Comparison of ENCODE assay signal across 8 cellular contexts in the genomic region with DNA sequence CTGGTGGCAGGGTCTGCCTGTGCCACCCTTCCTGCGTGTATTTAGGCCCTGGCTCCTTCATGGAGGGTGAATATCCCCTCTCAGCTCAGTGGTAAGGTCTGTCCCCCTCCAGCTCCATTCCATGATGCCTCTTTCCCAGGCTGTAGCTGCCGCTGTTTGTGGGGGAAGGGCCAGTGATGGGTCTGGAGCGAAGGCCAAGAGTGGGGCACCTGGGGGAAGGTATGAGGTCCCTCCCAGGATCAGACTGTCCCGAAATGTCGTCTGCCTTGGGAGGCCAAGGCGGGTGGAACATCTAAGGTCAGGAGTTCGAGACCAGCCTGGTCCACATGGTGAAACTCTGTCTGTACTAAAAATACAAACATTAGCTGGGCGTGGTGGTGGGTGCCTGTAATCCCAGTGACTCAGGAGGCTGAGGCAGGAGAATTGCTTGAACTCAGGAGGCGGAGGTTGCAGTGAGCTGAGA. TPM values are rescaled to one million over a fixed set of nuclear protein-coding genes. Genes with fewer than 3 reads are reported as not detected.
A peak's percentile ranks its signal among the peaks of the same experiment; 100 is the strongest.
DNase-seq lines count a peak whose midpoint lies in the region; ATAC-seq, FAIRE-seq and TF ChIP-seq lines count a peak whose summit lies in the region.

No MANE protein-coding gene starts in this region.

- no peak overlapping the region for H3K18ac ChIP-seq in IMR-90 (ENCODE audit: low read depth, low read length)

- H2AK9ac ChIP-seq in IMR-90 (replicated peaks; ENCODE audit: low read depth, low read length, poor library complexity): peak overlapping the region; percentile 100

- POLR2A ChIA-PET in A549 (lab: Yijun Ruan, JAX): interaction anchor here (0.7 to 5.1 kb wide), 6 partner anchors 9 to 25 kb away, joined by 3 to 52 read pairs (median 12); a partner anchor contains a TSS
- POLR2A ChIA-PET in IMR-90 (lab: Charles Lee; ENCODE audit: unreplicated experiment): interaction anchor here (0.9 to 1.9 kb wide), 4 partner anchors 9 to 15 kb away, joined by 3 to 6 read pairs (median 5); a partner anchor contains a TSS

- TF ChIP-seq POLR2A in A549 (IDR thresholded peaks at IDR 0.05; ENCODE audit: low read length) (no peak), IMR-90 (IDR thresholded peaks at IDR 0.05; ENCODE audit: low read depth, low read length) (no peak)

- H2BK5ac ChIP-seq in IMR-90 (ENCODE audit: low read depth, low read length, poor library complexity, severe bottlenecking): peak overlapping the region; percentile 93

- H2AK5ac ChIP-seq in IMR-90 (ENCODE audit: low read depth, low read length): peak overlapping the region; percentile 94

- H3K79me1 ChIP-seq in IMR-90 (ENCODE audit: low read depth in 1 of 2, low read length in 2 of 2): peaks cover 15 to 58% of the 10 kb centered on the region in 2 experiments

- H2BK20ac ChIP-seq in IMR-90 (ENCODE audit: low read depth, low read length): no peak overlapping the region

- dilution Hi-C loops in IMR-90 (cut with HindIII; ENCODE audit: low sequenced_read_pairs, unreplicated experiment): no loop called here

- intact Hi-C loops in IMR-90 (cut with micrococcal nuclease): no loop called here

- peaks cover 21% of the 10 kb centered on the region for H3K9me1 ChIP-seq in IMR-90 (ENCODE audit: insufficient read depth, low read length)

- WGBS in A549 (ENCODE audit: missing lambda C conversion rate): 3% methylated on average over 8 of the region's 9 CpGs
- WGBS in IMR-90 (ENCODE audit: extremely low coverage in 2 of 2, insufficient read length in 1 of 2), 2 experiments: 20% methylated on average over 2 of the region's 9 CpGs; no CpG with 5 or more reads in 1 of the 2 experiments

- H3K4me3 ChIP-seq in A549: peak overlapping the region; percentile 86
- H3K4me3 ChIP-seq in IMR-90 (ENCODE audit: insufficient read depth, low read depth, low read length): peak overlapping the region; percentile 84
- H3K4me3 ChIP-seq in cardiac fibroblast (replicated peaks in 1 of 2; ENCODE audit: low read depth in 2 of 2, low read length in 2 of 2): peak overlapping the region; percentile 76 to 78
- peak overlapping the region; percentile 63 for H3K4me3 ChIP-seq in mucosa of stomach (ENCODE audit: low read length)

- no peak overlapping the region for H2AFZ ChIP-seq in IMR-90 (replicated peaks; ENCODE audit: low read length, poor library complexity)

- H3K23ac ChIP-seq in IMR-90 (ENCODE audit: low read depth, low read length): peak overlapping the region; percentile 96

- peak overlapping the region; percentile 94 for H3K9ac ChIP-seq in IMR-90 (ENCODE audit: low read depth, low read length)
- H3K9ac ChIP-seq in mucosa of stomach (ENCODE audit: low read length): peak overlapping the region; percentile 90

- TF ChIP-seq RAD21 in A549 (conservative IDR thresholded peaks at IDR 0.05 in 1 of 2, IDR thresholded peaks at IDR 0.05 in 1 of 2) (no peak), IMR-90 (IDR thresholded peaks at IDR 0.05; ENCODE audit: low read length) (no peak)

- no peak for TF ChIP-seq EP300 in A549 (IDR thresholded peaks at IDR 0.05)

- no peak for FAIRE-seq in A549 (lab: Jason Lieb, UNC)

- H2BK120ac ChIP-seq in IMR-90 (ENCODE audit: low read depth, low read length): peak overlapping the region; percentile 51; the same call in 1 of the 2 replicates

- peaks cover 67% of the 10 kb centered on the region for H4K20me1 ChIP-seq in IMR-90 (ENCODE audit: insufficient read depth, low read length)

- 0 out of 2 replicates have a peak overlapping the region, but pooled peaks have one; percentile 33 for H4K5ac ChIP-seq in IMR-90 (ENCODE audit: low read depth, low read length)

- peak overlapping the region in 1 of 2 experiments; percentile 14; a peak in 1 of 4 replicates for H4K8ac ChIP-seq in IMR-90 (ENCODE audit: low read depth in 2 of 2, low read length in 2 of 2)

- peak overlapping the region; percentile 34; the same call in 1 of the 3 replicates for H2BK15ac ChIP-seq in IMR-90 (ENCODE audit: low read depth, low read length)

- peaks cover 64% of the 10 kb centered on the region for H3K4me1 ChIP-seq in A549
- H3K4me1 ChIP-seq in IMR-90 (ENCODE audit: control insufficient read depth, insufficient read depth, low read length): peaks cover 41% of the 10 kb centered on the region
- peaks cover 74% of the 10 kb centered on the region for H3K4me1 ChIP-seq in mucosa of stomach (ENCODE audit: control insufficient read depth, insufficient read depth, low read length)

- in situ Hi-C loops in IMR-90 (cut with MboI; ENCODE audit: low sequenced_read_pairs): no loop called here

- peak overlapping the region; percentile 32; the same call in 1 of the 2 replicates for H3K56ac ChIP-seq in IMR-90 (ENCODE audit: extremely low read depth, insufficient read depth, low read length)

- H3K27ac ChIP-seq in A549 (peak overlapping the region; percentile 98 to 100), IMR-90 (ENCODE audit: insufficient read depth, low read length) (peak overlapping the region; percentile 93)

- peak overlapping the region; percentile 98 for H3K4ac ChIP-seq in IMR-90 (ENCODE audit: low read depth, low read length)

- peak overlapping the region; percentile 99 for H3K14ac ChIP-seq in IMR-90 (replicated peaks; ENCODE audit: low read depth, low read length)

- H3K27me3 ChIP-seq in IMR-90 (ENCODE audit: control insufficient read depth, insufficient read depth, low read length) (no peaks in the 10 kb centered on the region), mucosa of stomach (ENCODE audit: control insufficient read depth, insufficient read depth, low read length) (peaks cover 11% of the 10 kb centered on the region)

- BruUV-seq in IMR-90 (replicated peaks; lab: Mats Ljungman, UMichigan): no TSS peak

- H4K91ac ChIP-seq in IMR-90 (ENCODE audit: insufficient read depth, low read depth, low read length): peak overlapping the region; percentile 77; the same call in 1 of the 2 replicates

- CTCF ChIA-PET in A549 (lab: Yijun Ruan, JAX): interaction anchor here (0.8 to 2.4 kb wide), 4 partner anchors 9 to 18 kb away, joined by 3 to 10 read pairs (median 6); a partner anchor contains a TSS
- CTCF ChIA-PET in IMR-90 (lab: Yijun Ruan, JAX): interaction anchor here (0.8 kb wide), 1 partner anchor 51 kb away, joined by 3 read pairs; no protein-coding TSS in a partner anchor

- DNase-seq in A549 (ENCODE audit: low read depth in 1 of 2, low spot score in 1 of 2) (peak in 1 of 2 experiments; percentile 75), IMR-90 (no peak), cardiac fibroblast (ENCODE audit: low read depth in 2 of 2) (peak in 1 of 2 donors; percentile 58), NCI-H187 (lab: John Stamatoyannopoulos, UW) (no peak), medulla oblongata (ENCODE audit: extremely low spot score) (no peak), NCI-H2227 (lab: John Stamatoyannopoulos, UW; ENCODE audit: unreplicated experiment) (no peak)

- TF ChIP-seq CTCF in A549 (IDR thresholded peaks at IDR 0.05) (no peak), IMR-90 (conservative IDR thresholded peaks at IDR 0.05; ENCODE audit: low read depth, low read length) (no peak), cardiac fibroblast (IDR thresholded peaks at IDR 0.05; ENCODE audit: low read depth, low read length) (no peak)

- no peaks in the 10 kb centered on the region for H3K9me3 ChIP-seq in A549
- H3K9me3 ChIP-seq in IMR-90 (ENCODE audit: control insufficient read depth, insufficient read depth, low read length): no peaks in the 10 kb centered on the region
- H3K9me3 ChIP-seq in mucosa of stomach (ENCODE audit: control insufficient read depth, low read length): no peaks in the 10 kb centered on the region

- ATAC-seq in A549: peak in 1 of 2 experiments; percentile 0; a peak in 3 of 6 replicates
- no peak for ATAC-seq in IMR-90 (ENCODE audit: low read depth)
- no peak for ATAC-seq in GM19455 (IDR thresholded peaks at IDR 0.05; ENCODE audit: unreplicated experiment)

- H3K4me2 ChIP-seq in A549: peak overlapping the region; percentile 88
- H3K4me2 ChIP-seq in IMR-90 (ENCODE audit: low read depth, low read length): peak overlapping the region; percentile 83

- H3K36me3 ChIP-seq in IMR-90 (ENCODE audit: control insufficient read depth, insufficient read depth, low read length) (peaks cover 27% of the 10 kb centered on the region), mucosa of stomach (ENCODE audit: control insufficient read depth, insufficient read depth, low read length) (peaks cover 18% of the 10 kb centered on the region)

RNA-seq across cellular contexts. Expression of a gene that starts 1.1 kb away (rescaled TPM):
- polyA plus RNA-seq in A549 (2011; rRNA removed) (409 and 523 TPM in 2 replicates), A549 (2017; fragmentation: RNase III; extraction: RNeasy Plus Mini Kit Qiagen cat#74134 plus additional on column Dnase treatment) (649 to 701 TPM (median 695 TPM) in 3 replicates), IMR-90 (2012; rRNA removed) (1,267 and 1,435 TPM in 2 replicates)
- polyA plus RNA-seq in A549 (2012; cell fraction: cytosol; rRNA removed): 964 and 1,353 TPM in 2 replicates
- 1,564 and 2,065 TPM in 2 replicates for polyA plus RNA-seq in A549 (2012; cell fraction: nucleus; rRNA removed)
- polyA minus RNA-seq in A549 (2011; rRNA and poly(A)+ RNA removed): 530 and 576 TPM in 2 replicates
- 789 and 1,150 TPM in 2 replicates for total RNA-seq in IMR-90 (2012; rRNA removed)
- 933 and 2,823 TPM in 2 replicates for polyA plus RNA-seq in IMR-90 (2012; cell fraction: cytosol; rRNA removed)
- 859 and 2,218 TPM in 2 replicates for polyA plus RNA-seq in IMR-90 (2012; cell fraction: nucleus; rRNA removed; ENCODE audit: low replicate concordance)

RNA-seq across cellular contexts. Expression of a gene that starts 6.2 kb away (rescaled TPM):
- polyA plus RNA-seq in A549 (2011; rRNA removed): 1.2 and 1.8 TPM in 2 replicates
- 2.9 and 3.3 TPM in 2 replicates for polyA plus RNA-seq in A549 (2012; cell fraction: cytosol; rRNA removed)
- 8.2 and 9.3 TPM in 2 replicates for polyA plus RNA-seq in A549 (2012; cell fraction: nucleus; rRNA removed)
- 3.0 to 3.3 TPM (median 3.1 TPM) in 3 replicates for polyA plus RNA-seq in A549 (2017; fragmentation: RNase III; extraction: RNeasy Plus Mini Kit Qiagen cat#74134 plus additional on column Dnase treatment)
- polyA minus RNA-seq in A549 (2011; rRNA and poly(A)+ RNA removed): 0.70 and 1.2 TPM in 2 replicates
- 0.28 and 0.54 TPM in 2 replicates for total RNA-seq in IMR-90 (2012; rRNA removed)
- 2.5 and 3.2 TPM in 2 replicates for polyA plus RNA-seq in IMR-90 (2012; rRNA removed)
- polyA plus RNA-seq in IMR-90 (2012; cell fraction: cytosol; rRNA removed): 3.2 and 3.5 TPM in 2 replicates
- 8.0 and 18.2 TPM in 2 replicates for polyA plus RNA-seq in IMR-90 (2012; cell fraction: nucleus; rRNA removed; ENCODE audit: low replicate concordance)

RNA-seq across cellular contexts. Expression of a gene that starts 8.4 kb away (rescaled TPM):
- 140 and 197 TPM in 2 replicates for polyA plus RNA-seq in A549 (2011; rRNA removed)
- 1,407 and 1,430 TPM in 2 replicates for polyA plus RNA-seq in A549 (2012; cell fraction: cytosol; rRNA removed)
- polyA plus RNA-seq in A549 (2012; cell fraction: nucleus; rRNA removed): 294 and 364 TPM in 2 replicates
- 773 to 868 TPM (median 807 TPM) in 3 replicates for polyA plus RNA-seq in A549 (2017; fragmentation: RNase III; extraction: RNeasy Plus Mini Kit Qiagen cat#74134 plus additional on column Dnase treatment)
- 73.3 and 88.5 TPM in 2 replicates for polyA minus RNA-seq in A549 (2011; rRNA and poly(A)+ RNA removed)
- total RNA-seq in IMR-90 (2012; rRNA removed): 44.4 and 123 TPM in 2 replicates
- polyA plus RNA-seq in IMR-90 (2012; rRNA removed): 416 and 907 TPM in 2 replicates
- 193 and 430 TPM in 2 replicates for polyA plus RNA-seq in IMR-90 (2012; cell fraction: cytosol; rRNA removed)
- 27.7 and 112 TPM in 2 replicates for polyA plus RNA-seq in IMR-90 (2012; cell fraction: nucleus; rRNA removed; ENCODE audit: low replicate concordance)

RNA-seq across cellular contexts. Expression of a gene that starts 8.8 kb away (rescaled TPM):
- polyA plus RNA-seq in A549 (2011; rRNA removed) (83.5 and 87.8 TPM in 2 replicates), A549 (2017; fragmentation: RNase III; extraction: RNeasy Plus Mini Kit Qiagen cat#74134 plus additional on column Dnase treatment) (145 to 150 TPM (median 146 TPM) in 3 replicates), IMR-90 (2012; rRNA removed) (293 and 327 TPM in 2 replicates)
- 286 and 346 TPM in 2 replicates for polyA plus RNA-seq in A549 (2012; cell fraction: cytosol; rRNA removed)
- 714 and 975 TPM in 2 replicates for polyA plus RNA-seq in A549 (2012; cell fraction: nucleus; rRNA removed)
- 46.9 and 63.5 TPM in 2 replicates for polyA minus RNA-seq in A549 (2011; rRNA and poly(A)+ RNA removed)
- 143 and 161 TPM in 2 replicates for total RNA-seq in IMR-90 (2012; rRNA removed)
- polyA plus RNA-seq in IMR-90 (2012; cell fraction: cytosol; rRNA removed): 286 and 483 TPM in 2 replicates
- polyA plus RNA-seq in IMR-90 (2012; cell fraction: nucleus; rRNA removed; ENCODE audit: low replicate concordance): 295 and 963 TPM in 2 replicates

RNA-seq across cellular contexts. Expression of a gene that starts 15.2 kb away (rescaled TPM):
- 13.2 and 16.1 TPM in 2 replicates for polyA plus RNA-seq in A549 (2011; rRNA removed)
- polyA plus RNA-seq in A549 (2012; cell fraction: cytosol; rRNA removed): 45.8 and 63.3 TPM in 2 replicates
- polyA plus RNA-seq in A549 (2012; cell fraction: nucleus; rRNA removed): 114 and 198 TPM in 2 replicates
- polyA plus RNA-seq in A549 (2017; fragmentation: RNase III; extraction: RNeasy Plus Mini Kit Qiagen cat#74134 plus additional on column Dnase treatment): 25.1 to 29.2 TPM (median 25.4 TPM) in 3 replicates
- polyA minus RNA-seq in A549 (2011; rRNA and poly(A)+ RNA removed): 33.9 and 38.8 TPM in 2 replicates
- 7.0 and 7.2 TPM in 2 replicates for total RNA-seq in IMR-90 (2012; rRNA removed)
- 94.3 and 109 TPM in 2 replicates for polyA plus RNA-seq in IMR-90 (2012; rRNA removed)
- polyA plus RNA-seq in IMR-90 (2012; cell fraction: cytosol; rRNA removed): 84.2 and 129 TPM in 2 replicates
- 289 and 727 TPM in 2 replicates for polyA plus RNA-seq in IMR-90 (2012; cell fraction: nucleus; rRNA removed; ENCODE audit: low replicate concordance)
